Comparison of ENCODE assay signal across 33 cellular contexts in genomic region chr11:109706940-109707339, GRCh38.
"Had no signal": no experiment of that assay in that cellular context is flagged by ENCODE, and none has a peak within 500 bp of the region (broad histone marks: within the 10 kb centered on the region; RNA-seq: fewer than 3 reads in every experiment).

No MANE protein-coding gene starts in this region.

- H3K9me3 Mint-ChIP-seq: activated CD4-positive, alpha-beta memory T cell treated with anti-CD3 and anti-CD28 coated beads for 36 hours; activated CD4-positive, alpha-beta T cell treated with anti-CD3 and anti-CD28 coated beads, Interleukin-2, amount 10 ng/mL, durations not matched to agents 24 days and 14 days; activated naive CD4-positive, alpha-beta T cell treated with anti-CD3 and anti-CD28 coated beads, Interleukin-2, amount 10 ng/mL, durations not matched to agents 7 days and 5 days; activated naive CD8-positive, alpha-beta T cell treated with anti-CD3 and anti-CD28 coated beads, Interleukin-2, amount 10 ng/mL, durations not matched to agents 7 days and 5 days; activated T-helper 1 cell treated with anti-CD3 and anti-CD28 coated beads, Interleukin-12 subunit alpha, Interleukin-12 subunit beta, Interleukin-2, Interleukin-4 antibody, amounts not matched to agents 30 ng/mL and 10 ng/mL and 1 ng/mL, durations not matched to agents 14 hours and 24 hours and 36 hours; memory B cell; stimulated activated memory B cell treated with anti-CD40 and anti-IgM and Interleukin-4, amounts not matched to agents 10 μg/mL and 1 μg/mL and 100 μg/mL, for 72 hours; stimulated activated naive CD8-positive, alpha-beta T cell treated with anti-CD3 and anti-CD28 coated beads, Interleukin-15, amount 100 ng/mL, for 72 hours had no signal

- H3K27ac Mint-ChIP-seq: activated CD4-positive, alpha-beta memory T cell treated with anti-CD3 and anti-CD28 coated beads for 36 hours; activated CD4-positive, alpha-beta T cell treated with anti-CD3 and anti-CD28 coated beads, Interleukin-2, amount 10 ng/mL, durations not matched to agents 24 days and 14 days; activated naive CD4-positive, alpha-beta T cell treated with anti-CD3 and anti-CD28 coated beads, Interleukin-2, amount 10 ng/mL, durations not matched to agents 7 days and 5 days; activated naive CD8-positive, alpha-beta T cell treated with anti-CD3 and anti-CD28 coated beads, Interleukin-2, amount 10 ng/mL, durations not matched to agents 7 days and 5 days; activated T-helper 1 cell treated with anti-CD3 and anti-CD28 coated beads, Interleukin-12 subunit alpha, Interleukin-12 subunit beta, Interleukin-2, Interleukin-4 antibody, amounts not matched to agents 30 ng/mL and 10 ng/mL and 1 ng/mL, durations not matched to agents 14 hours and 24 hours and 36 hours; effector memory CD8-positive, alpha-beta T cell; memory B cell; naive thymus-derived CD4-positive, alpha-beta T cell; stimulated activated memory B cell treated with anti-CD40 and anti-IgM and Interleukin-4, amounts not matched to agents 10 μg/mL and 1 μg/mL and 100 μg/mL, for 72 hours; stimulated activated naive CD8-positive, alpha-beta T cell treated with anti-CD3 and anti-CD28 coated beads, Interleukin-15, amount 100 ng/mL, for 72 hours had no signal

- H3K9me3 ChIP-seq: gastroesophageal sphincter, ovary, psoas muscle, right atrium auricular region had no signal

- ATAC-seq: effector memory CD8-positive, alpha-beta T cell; gastroesophageal sphincter; naive thymus-derived CD4-positive, alpha-beta T cell; psoas muscle; stimulated activated memory B cell treated with anti-CD40 and anti-IgM and Interleukin-4, amounts not matched to agents 10 μg/mL and 1 μg/mL and 100 μg/mL, for 72 hours; stimulated activated naive CD8-positive, alpha-beta T cell treated with anti-CD3 and anti-CD28 coated beads, Interleukin-15, amount 100 ng/mL, for 72 hours had no signal

- H3K36me3 ChIP-seq: brain microvascular endothelial cell, gastroesophageal sphincter, ovary, right atrium auricular region, upper lobe of left lung had no signal

- H3K4me2 ChIP-seq: smooth muscle cell had no signal

- H3K4me3 ChIP-seq: gastroesophageal sphincter, ovary, psoas muscle, right atrium auricular region, smooth muscle cell, upper lobe of left lung had no signal

- H3K27me3 Mint-ChIP-seq: activated CD4-positive, alpha-beta memory T cell treated with anti-CD3 and anti-CD28 coated beads for 36 hours; activated CD4-positive, alpha-beta T cell treated with anti-CD3 and anti-CD28 coated beads, Interleukin-2, amount 10 ng/mL, durations not matched to agents 24 days and 14 days; activated naive CD4-positive, alpha-beta T cell treated with anti-CD3 and anti-CD28 coated beads, Interleukin-2, amount 10 ng/mL, durations not matched to agents 7 days and 5 days; activated naive CD8-positive, alpha-beta T cell treated with anti-CD3 and anti-CD28 coated beads, Interleukin-2, amount 10 ng/mL, durations not matched to agents 7 days and 5 days; effector memory CD8-positive, alpha-beta T cell; stimulated activated memory B cell treated with anti-CD40 and anti-IgM and Interleukin-4, amounts not matched to agents 10 μg/mL and 1 μg/mL and 100 μg/mL, for 72 hours; stimulated activated naive CD8-positive, alpha-beta T cell treated with anti-CD3 and anti-CD28 coated beads, Interleukin-15, amount 100 ng/mL, for 72 hours had no signal

- FAIRE-seq: astrocyte, keratinocyte had no signal

- H3K4me1 Mint-ChIP-seq: activated CD4-positive, alpha-beta T cell treated with anti-CD3 and anti-CD28 coated beads, Interleukin-2, amount 10 ng/mL, durations not matched to agents 24 days and 14 days; activated naive CD4-positive, alpha-beta T cell treated with anti-CD3 and anti-CD28 coated beads, Interleukin-2, amount 10 ng/mL, durations not matched to agents 7 days and 5 days; activated naive CD8-positive, alpha-beta T cell treated with anti-CD3 and anti-CD28 coated beads, Interleukin-2, amount 10 ng/mL, durations not matched to agents 7 days and 5 days; memory B cell; naive thymus-derived CD4-positive, alpha-beta T cell; stimulated activated memory B cell treated with anti-CD40 and anti-IgM and Interleukin-4, amounts not matched to agents 10 μg/mL and 1 μg/mL and 100 μg/mL, for 72 hours; stimulated activated naive CD8-positive, alpha-beta T cell treated with anti-CD3 and anti-CD28 coated beads, Interleukin-15, amount 100 ng/mL, for 72 hours had no signal

- H3K4me1 ChIP-seq: gastroesophageal sphincter, psoas muscle, right atrium auricular region, upper lobe of left lung had no signal

- H3K27ac ChIP-seq: brain microvascular endothelial cell, gastroesophageal sphincter, ovary, psoas muscle, right atrium auricular region, upper lobe of left lung had no signal

- H3K27me3 ChIP-seq: brain microvascular endothelial cell, gastroesophageal sphincter, ovary, right atrium auricular region, upper lobe of left lung had no signal

- H3K36me3 Mint-ChIP-seq: activated CD4-positive, alpha-beta memory T cell treated with anti-CD3 and anti-CD28 coated beads for 36 hours; activated naive CD4-positive, alpha-beta T cell treated with anti-CD3 and anti-CD28 coated beads, Interleukin-2, amount 10 ng/mL, durations not matched to agents 7 days and 5 days; activated naive CD8-positive, alpha-beta T cell treated with anti-CD3 and anti-CD28 coated beads, Interleukin-2, amount 10 ng/mL, durations not matched to agents 7 days and 5 days; memory B cell; naive thymus-derived CD4-positive, alpha-beta T cell; stimulated activated memory B cell treated with anti-CD40 and anti-IgM and Interleukin-4, amounts not matched to agents 10 μg/mL and 1 μg/mL and 100 μg/mL, for 72 hours had no signal

- H3K4me3 Mint-ChIP-seq: activated CD4-positive, alpha-beta memory T cell treated with anti-CD3 and anti-CD28 coated beads for 36 hours; activated CD4-positive, alpha-beta T cell treated with anti-CD3 and anti-CD28 coated beads, Interleukin-2, amount 10 ng/mL, durations not matched to agents 24 days and 14 days; activated naive CD4-positive, alpha-beta T cell treated with anti-CD3 and anti-CD28 coated beads, Interleukin-2, amount 10 ng/mL, durations not matched to agents 7 days and 5 days; activated naive CD8-positive, alpha-beta T cell treated with anti-CD3 and anti-CD28 coated beads, Interleukin-2, amount 10 ng/mL, durations not matched to agents 7 days and 5 days; activated T-helper 1 cell treated with anti-CD3 and anti-CD28 coated beads, Interleukin-12 subunit alpha, Interleukin-12 subunit beta, Interleukin-2, Interleukin-4 antibody, amounts not matched to agents 30 ng/mL and 10 ng/mL and 1 ng/mL, durations not matched to agents 14 hours and 24 hours and 36 hours; effector memory CD8-positive, alpha-beta T cell; memory B cell; naive thymus-derived CD4-positive, alpha-beta T cell; stimulated activated memory B cell treated with anti-CD40 and anti-IgM and Interleukin-4, amounts not matched to agents 10 μg/mL and 1 μg/mL and 100 μg/mL, for 72 hours; stimulated activated naive CD8-positive, alpha-beta T cell treated with anti-CD3 and anti-CD28 coated beads, Interleukin-15, amount 100 ng/mL, for 72 hours had no signal

- DNase-seq: activated CD4-positive, alpha-beta memory T cell treated with anti-CD3 and anti-CD28 coated beads for 36 hours; activated CD4-positive, alpha-beta T cell treated with anti-CD3 and anti-CD28 coated beads, Interleukin-2, amount 10 ng/mL, durations not matched to agents 24 days and 14 days; activated CD4-positive, CD25-positive, alpha-beta regulatory T cell treated with anti-CD3 and anti-CD28 coated beads, Interleukin-2, amount 50 U/mL, for 72 hours; activated CD8-positive, alpha-beta memory T cell treated with anti-CD3 and anti-CD28 coated beads, Interleukin-2, amount 50 U/mL, for 4 hours; activated effector memory CD4-positive, alpha-beta T cell treated with anti-CD3 and anti-CD28 coated beads, Interleukin-2, amount 50 U/mL, for 16 hours; activated naive CD4-positive, alpha-beta T cell treated with anti-CD3 and anti-CD28 coated beads, Interleukin-2, amount 10 ng/mL, durations not matched to agents 7 days and 5 days; activated naive CD8-positive, alpha-beta T cell treated with anti-CD3 and anti-CD28 coated beads, Interleukin-2, amount 10 ng/mL, durations not matched to agents 7 days and 5 days; activated T-cell treated with anti-CD3 and anti-CD28 coated beads, Interleukin-2, amount 50 U/mL, for 1 hour; brain microvascular endothelial cell; cortex of kidney; effector memory CD8-positive, alpha-beta T cell; erythroblast; hippocampal formation; left cardiac atrium; midbrain; naive thymus-derived CD4-positive, alpha-beta T cell; ovary; psoas muscle; stimulated activated CD4-positive, alpha-beta T cell treated with anti-CD3 and anti-CD28 coated beads, Interleukin-1b, Interleukin-23, amount 100 ng/mL, for 48 hours; stimulated activated CD4-positive, alpha-beta T cell treated with anti-CD3 and anti-CD28 coated beads, Interleukin-4, amount 100 ng/mL, for 4 hours; stimulated activated CD8-positive, alpha-beta memory T cell treated with anti-CD3 and anti-CD28 coated beads, Interleukin-4, amount 100 ng/mL, for 48 hours; stimulated activated naive CD8-positive, alpha-beta T cell treated with anti-CD3 and anti-CD28 coated beads, Interleukin-15, amount 100 ng/mL, for 72 hours; substantia nigra; T-helper 9 cell had no signal
